ENCODE assay signal across 2 cellular contexts in genomic region chr13:77478645-77478997, GRCh38.
TF ChIP-seq lines count a peak whose summit lies in the region.

No MANE protein-coding gene starts in this region.

TF ChIP-seq in A549, 52 proteins besides CTCF, POLR2A, EP300 and RAD21 (continued from another document):
- no peak for TF ChIP-seq HMGXB4 (CRISPR knock-in tag; IDR thresholded peaks at IDR 0.05; ENCODE audit: borderline replicate concordance)
- no peak for TF ChIP-seq HES2 (IDR thresholded peaks at IDR 0.05)

TF ChIP-seq in HepG2, 621 proteins besides CTCF, POLR2A, EP300 and RAD21 (continued from another document):
- TF ChIP-seq DZIP1 (CRISPR knock-in tag; IDR thresholded peaks at IDR 0.05) (no peak), SMARCC2 (IDR thresholded peaks at IDR 0.05) (no peak), ZBTB7B (CRISPR knock-in tag; IDR thresholded peaks at IDR 0.05) (no peak), HOMEZ (CRISPR knock-in tag; IDR thresholded peaks at IDR 0.05; ENCODE audit: low read depth) (no peak), ZNF558 (CRISPR knock-in tag; IDR thresholded peaks at IDR 0.05; ENCODE audit: borderline replicate concordance) (no peak), SAFB2 (CRISPR knock-in tag; IDR thresholded peaks at IDR 0.05; ENCODE audit: borderline replicate concordance, low read depth) (no peak), THAP9 (CRISPR knock-in tag; IDR thresholded peaks at IDR 0.05; ENCODE audit: borderline replicate concordance) (no peak), GATAD2A (CRISPR knock-in tag; IDR thresholded peaks at IDR 0.05) (no peak), MEIS2 (CRISPR knock-in tag; IDR thresholded peaks at IDR 0.05) (no peak), ZNF232 (CRISPR knock-in tag; IDR thresholded peaks at IDR 0.05; ENCODE audit: borderline replicate concordance) (no peak), HCFC1 (IDR thresholded peaks at IDR 0.05; ENCODE audit: low read depth, low read length) (no peak)
TF ChIP-seq in HepG2: peak in this region for 0.
